ENCODE assay signal across 27 cellular contexts in the genomic region with DNA sequence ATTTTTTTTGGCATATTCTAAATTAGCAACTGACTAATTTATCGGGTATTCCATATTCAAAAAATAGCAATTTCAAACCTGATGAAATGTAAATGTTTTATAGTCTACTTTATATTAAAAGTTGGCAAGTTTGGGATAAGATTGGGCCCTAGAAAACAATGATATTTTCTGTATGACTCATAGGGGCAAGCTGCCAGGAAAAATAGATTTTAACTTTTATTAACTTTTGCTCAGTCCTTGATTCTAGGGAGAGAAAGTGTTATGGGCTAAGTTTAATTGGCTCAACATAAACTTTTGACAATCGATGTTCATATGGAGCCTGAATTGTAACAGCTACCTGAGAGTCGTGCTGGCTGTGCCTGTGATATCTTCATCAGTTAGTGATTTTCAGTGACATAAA.
DNase-seq lines count a peak whose midpoint lies in the region; ATAC-seq and TF ChIP-seq lines count a peak whose summit lies in the region.
"Had no signal": no experiment of that assay in that cellular context is flagged by ENCODE, and none has a peak within 500 bp of the region (broad histone marks: within the 10 kb centered on the region; RNA-seq: fewer than 3 reads in every experiment).

No MANE protein-coding gene starts in this region.

- no peak overlapping the region for H4K91ac ChIP-seq in mesenchymal stem cell (ENCODE audit: low read length)

- WGBS in mesenchymal stem cell: 98% methylated on average over 2 of the region's 3 CpGs

- H3K4me3 ChIP-seq in PC-3 (ENCODE audit: low read length): no peak overlapping the region
- no peak overlapping the region for H3K4me3 ChIP-seq in cardiac fibroblast (replicated peaks in 1 of 2; ENCODE audit: low read depth in 2 of 2, low read length in 2 of 2)
- no peak overlapping the region for H3K4me3 ChIP-seq in mesenchymal stem cell (ENCODE audit: insufficient read depth in 1 of 2, low read depth in 1 of 2, low read length in 2 of 2)
- H3K4me3 ChIP-seq: HAP-1, right lobe of liver had no signal

- peak; percentile 63 for ATAC-seq in PC-3
- ATAC-seq: activated T-cell treated with anti-CD3 and anti-CD28 coated beads, Interleukin-2, amount 50 U/mL, for 4 hours; naive thymus-derived CD4-positive, alpha-beta T cell; right lobe of liver; Right ventricle myocardium inferior had no signal

- H4K20me1 ChIP-seq in PC-3 (ENCODE audit: low read length): no peaks in the 10 kb centered on the region

- no peaks in the 10 kb centered on the region for H3K79me2 ChIP-seq in PC-3 (ENCODE audit: low read length)

- 0 out of 2 replicates have a peak, but pooled peaks cover 4% of the 10 kb centered on the region for H3K4me1 ChIP-seq in PC-3 (ENCODE audit: insufficient read depth, low read length)
- peaks cover 3% of the 10 kb centered on the region for H3K4me1 ChIP-seq in mesenchymal stem cell (ENCODE audit: control insufficient read depth, insufficient read depth, low read depth, low read length)
- H3K4me1 ChIP-seq: HAP-1, right lobe of liver had no signal

- no peak overlapping the region for H3K27ac Mint-ChIP-seq in CD14-positive monocyte
- H3K27ac Mint-ChIP-seq: memory B cell had no signal

- no TSS peak for BruUV-seq in PC-3 (replicated peaks; lab: Mats Ljungman, UMichigan)

- no peaks in the 10 kb centered on the region for H3K36me3 Mint-ChIP-seq in CD14-positive monocyte
- H3K36me3 Mint-ChIP-seq: memory B cell had no signal

- H3K4me2 ChIP-seq in PC-3 (ENCODE audit: low read length) (no peak overlapping the region), mesenchymal stem cell (ENCODE audit: low read length, poor library complexity, severe bottlenecking) (peak overlapping the region; percentile 22)
- H3K4me2 ChIP-seq: KMS-11 had no signal

- no peak overlapping the region for H3K4me3 Mint-ChIP-seq in CD14-positive monocyte
- H3K4me3 Mint-ChIP-seq: activated T-cell treated with anti-CD3 and anti-CD28 coated beads, Interleukin-2, amount 50 U/mL, for 4 hours; memory B cell; naive thymus-derived CD4-positive, alpha-beta T cell had no signal

- no peaks in the 10 kb centered on the region for H3K27me3 ChIP-seq in PC-3 (ENCODE audit: low read length)
- H3K27me3 ChIP-seq in mesenchymal stem cell (ENCODE audit: control insufficient read depth in 1 of 2, insufficient read depth in 1 of 2, low read length in 2 of 2): no peaks in the 10 kb centered on the region
- H3K27me3 ChIP-seq: right lobe of liver had no signal

- intact Hi-C loops in PC-3 (cut with micrococcal nuclease) (no loop called here), CD14-positive monocyte (cut with micrococcal nuclease) (no loop called here)

- H3K27ac ChIP-seq in PC-3 (ENCODE audit: low read length): no peak overlapping the region
- H3K27ac ChIP-seq in mesenchymal stem cell (ENCODE audit: low read length, poor library complexity, severe bottlenecking): no peak overlapping the region
- H3K27ac ChIP-seq: C4-2B, KMS-11, right lobe of liver had no signal

- H3K9me3 Mint-ChIP-seq in CD14-positive monocyte: peaks cover 0 to 1% (median 0%) of the 10 kb centered on the region in 7 donors
- H3K9me3 Mint-ChIP-seq: activated T-cell treated with anti-CD3 and anti-CD28 coated beads, Interleukin-2, amount 50 U/mL, for 4 hours; memory B cell; naive thymus-derived CD4-positive, alpha-beta T cell had no signal

- CTCF ChIA-PET in PC-3 (lab: Charles Lee): interaction anchor here (0.6 kb wide), 1 partner anchor 470 kb away, joined by 5 read pairs; no protein-coding TSS in a partner anchor

- H2AFZ ChIP-seq in PC-3 (ENCODE audit: low read length) (no peak overlapping the region), mesenchymal stem cell (ENCODE audit: low read depth, low read length) (no peak overlapping the region)

- H3K14ac ChIP-seq in mesenchymal stem cell (ENCODE audit: low read length in 2 of 2): no peak overlapping the region

- no peaks in the 10 kb centered on the region for H3K79me1 ChIP-seq in mesenchymal stem cell (replicated peaks; ENCODE audit: low read length, poor library complexity, severe bottlenecking)

- H3K18ac ChIP-seq in mesenchymal stem cell (ENCODE audit: low read depth in 1 of 2, low read length in 2 of 2): no peak overlapping the region

- no peak overlapping the region for H2BK5ac ChIP-seq in mesenchymal stem cell (ENCODE audit: low read depth, low read length, poor library complexity, severe bottlenecking)

- POLR2A ChIA-PET in PC-3 (lab: Charles Lee; ENCODE audit: unreplicated experiment): no interaction called here

- H3K36me3 ChIP-seq in PC-3 (ENCODE audit: low read depth, low read length) (no peaks in the 10 kb centered on the region), mesenchymal stem cell (ENCODE audit: control insufficient read depth in 1 of 2, insufficient read depth in 2 of 2, low read depth in 1 of 2, low read length in 2 of 2) (no peaks in the 10 kb centered on the region)
- H3K36me3 ChIP-seq: HAP-1, right lobe of liver had no signal

- no peak overlapping the region for H3K4ac ChIP-seq in mesenchymal stem cell (ENCODE audit: low read depth in 1 of 2, low read length in 2 of 2)

- H3K23ac ChIP-seq in mesenchymal stem cell (ENCODE audit: low read length in 2 of 2): no peak overlapping the region

- H3F3A ChIP-seq in PC-3 (ENCODE audit: low read length, unreplicated experiment): no peaks in the 10 kb centered on the region

- H3K9ac ChIP-seq in PC-3 (ENCODE audit: low read length): no peak overlapping the region
- H3K9ac ChIP-seq in mesenchymal stem cell (ENCODE audit: low read length): no peak overlapping the region
- H3K9ac ChIP-seq: KMS-11 had no signal

- H4K8ac ChIP-seq in mesenchymal stem cell (ENCODE audit: low read length): no peak overlapping the region

- no peaks in the 10 kb centered on the region for H3K4me1 Mint-ChIP-seq in CD14-positive monocyte
- H3K4me1 Mint-ChIP-seq: memory B cell; naive thymus-derived CD4-positive, alpha-beta T cell had no signal

- no peaks in the 10 kb centered on the region for H3K9me2 ChIP-seq in PC-3 (replicated peaks; ENCODE audit: low read length)

- H3K9me3 ChIP-seq in PC-3 (ENCODE audit: low read length) (no peaks in the 10 kb centered on the region), mesenchymal stem cell (ENCODE audit: control insufficient read depth, low read length) (no peaks in the 10 kb centered on the region)
- H3K9me3 ChIP-seq: HAP-1, right lobe of liver had no signal

- H3K27me3 Mint-ChIP-seq in CD14-positive monocyte (ENCODE audit: low read depth in 3 of 3): no peaks in the 10 kb centered on the region
- H3K27me3 Mint-ChIP-seq: memory B cell; naive thymus-derived CD4-positive, alpha-beta T cell had no signal

- no peak overlapping the region for H2AK5ac ChIP-seq in mesenchymal stem cell (ENCODE audit: low read length, severe bottlenecking)

- H2BK12ac ChIP-seq in mesenchymal stem cell (ENCODE audit: low read length in 2 of 2): no peak overlapping the region

- TF ChIP-seq CTCF in PC-3 (conservative IDR thresholded peaks at IDR 0.05; ENCODE audit: low read depth, low read length) (no peak), cardiac fibroblast (IDR thresholded peaks at IDR 0.05; ENCODE audit: low read depth, low read length) (no peak), CD14-positive monocyte (IDR thresholded peaks at IDR 0.05) (no peak)

- H2BK15ac ChIP-seq in mesenchymal stem cell (ENCODE audit: low read depth, poor library complexity, severe bottlenecking): no peak overlapping the region

- peak; percentile 22 for DNase-seq in ELR (ENCODE audit: low read depth)
- DNase-seq in PC-3: peak; percentile 41
- peak; percentile 25 to 38 for DNase-seq in cardiac fibroblast (ENCODE audit: low read depth in 2 of 2)
- DNase-seq in mesenchymal stem cell: no peak
- DNase-seq in NCI-H2081 (lab: John Stamatoyannopoulos, UW): no peak
- DNase-seq in CD14-positive monocyte (ENCODE audit: low spot score): no peak
- no peak for DNase-seq in superior temporal gyrus (ENCODE audit: extremely low spot score)
- no peak for DNase-seq in NCI-H2227 (lab: John Stamatoyannopoulos, UW; ENCODE audit: unreplicated experiment)
- DNase-seq: activated CD4-positive, CD25-positive, alpha-beta regulatory T cell treated with anti-CD3 and anti-CD28 coated beads, Interleukin-2, amount 50 U/mL, for 72 hours; activated naive CD4-positive, alpha-beta T cell; activated T-cell treated with anti-CD3 and anti-CD28 coated beads, Interleukin-2, amount 50 U/mL, for 4 hours; anterior cingulate cortex; cerebellar nuclear complex; effector CD4-positive, alpha-beta T cell; erythroblast; GF-D8; kidney glomerular epithelial cell; naive thymus-derived CD4-positive, alpha-beta T cell; NCI-H1694; NCI-H82; right lobe of liver; stimulated activated CD4-positive, alpha-beta T cell treated with anti-CD3 and anti-CD28 coated beads, Interleukin-15, amount 100 ng/mL, for 24 hours had no signal

- H2BK120ac ChIP-seq in mesenchymal stem cell (ENCODE audit: low read depth, low read length): no peak overlapping the region

Comparison
In these comparisons a context has a peak if more than half of its experiments do, and no peak if none do; other contexts are left out.
1. DNase-seq: peak in ELR (single experiment), PC-3 (single experiment) and cardiac fibroblast (2 of 2); none in mesenchymal stem cell (single experiment), NCI-H2081 (0 of 2), CD14-positive monocyte (single experiment), superior temporal gyrus (single experiment) and NCI-H2227 (single experiment).